Comparison of ENCODE assay signal across 10 cellular contexts in genomic region chr4:128776794-128777216, GRCh38. TPM values are rescaled to one million over a fixed set of nuclear protein-coding genes. Genes with fewer than 3 reads are reported as not detected.
A peak's percentile ranks its signal among the peaks of the same experiment; 100 is the strongest.
DNase-seq lines count a peak whose midpoint lies in the region; ATAC-seq, FAIRE-seq and TF ChIP-seq lines count a peak whose summit lies in the region.
"Had no signal": no experiment of that assay in that cellular context is flagged by ENCODE, and none has a peak within 500 bp of the region (broad histone marks: within the 10 kb centered on the region; RNA-seq: fewer than 3 reads in every experiment).

No MANE protein-coding gene starts in this region.

- peak; percentile 38 for DNase-seq in D341Med (ENCODE audit: low spot score)
- peak; percentile 93 for DNase-seq in MG63
- DNase-seq in body of pancreas: peak; percentile 22 to 65 (median 44)
- DNase-seq in activated CD4-positive, alpha-beta memory T cell treated with anti-CD3 and anti-CD28 coated beads, Interleukin-2, amount 10 ng/mL, durations not matched to agents 7 days and 5 days: no peak
- no peak for DNase-seq in frontal cortex (ENCODE audit: low spot score in 2 of 2)
- no peak for DNase-seq in stimulated activated naive B cell treated with anti-CD40 and anti-IgM and Interleukin-4, amounts not matched to agents 10 μg/mL and 1 μg/mL and 100 μg/mL, for 72 hours
- DNase-seq: endodermal cell had no signal

- TF ChIP-seq POLR2A in body of pancreas (IDR thresholded peaks at IDR 0.05): no peak

- 50 to 62% methylated on average over 3 of the region's 3 CpGs for WGBS in body of pancreas, 2 donors
- WGBS in mesodermal cell (ENCODE audit: insufficient coverage in 2 of 2), 2 experiments: 62 to 68% methylated on average over 2 to 3 of the region's 3 CpGs

- H3K9me3 ChIP-seq in MG63 (no peaks in the 10 kb centered on the region), body of pancreas (no peaks in the 10 kb centered on the region), mesodermal cell (ENCODE audit: control insufficient read depth, low read length) (peaks cover 5% of the 10 kb centered on the region)

- intact Hi-C loops in body of pancreas (cut with DNase I): no loop called here

- H3K27me3 Mint-ChIP-seq in activated CD4-positive, alpha-beta memory T cell treated with anti-CD3 and anti-CD28 coated beads, Interleukin-2, amount 10 ng/mL, durations not matched to agents 7 days and 5 days: peaks cover 6% of the 10 kb centered on the region
- peaks cover 9 to 13% of the 10 kb centered on the region in 2 donors for H3K27me3 Mint-ChIP-seq in stimulated activated naive B cell treated with anti-CD40 and anti-IgM and Interleukin-4, amounts not matched to agents 10 μg/mL and 1 μg/mL and 100 μg/mL, for 72 hours

- ATAC-seq in body of pancreas (no peak), HG03175 (IDR thresholded peaks at IDR 0.05; ENCODE audit: unreplicated experiment) (no peak)
- no peak for ATAC-seq in stimulated activated naive B cell treated with anti-CD40 and anti-IgM and Interleukin-4, amounts not matched to agents 10 μg/mL and 1 μg/mL and 100 μg/mL, for 72 hours (replicated peaks)

- no peaks in the 10 kb centered on the region for H3K4me1 ChIP-seq in body of pancreas
- H3K4me1 ChIP-seq in mesodermal cell (ENCODE audit: control insufficient read depth, insufficient read depth, low read length, poor library complexity, severe bottlenecking): peaks cover 8% of the 10 kb centered on the region

- H3K4me3 ChIP-seq in MG63 (no peak overlapping the region), body of pancreas (no peak overlapping the region), mesodermal cell (ENCODE audit: extremely low read depth, insufficient read depth, low read length, poor library complexity, severe bottlenecking) (no peak overlapping the region)

- H3K4me1 Mint-ChIP-seq in activated CD4-positive, alpha-beta memory T cell treated with anti-CD3 and anti-CD28 coated beads, Interleukin-2, amount 10 ng/mL, durations not matched to agents 7 days and 5 days: no peaks in the 10 kb centered on the region
- no peaks in the 10 kb centered on the region for H3K4me1 Mint-ChIP-seq in stimulated activated naive B cell treated with anti-CD40 and anti-IgM and Interleukin-4, amounts not matched to agents 10 μg/mL and 1 μg/mL and 100 μg/mL, for 72 hours

- no peak for FAIRE-seq in frontal cortex (lab: Jason Lieb, UNC)

- CTCF ChIA-PET in activated CD4-positive, alpha-beta memory T cell treated with anti-CD3 and anti-CD28 coated beads, Interleukin-2, amount 10 ng/mL, durations not matched to agents 7 days and 5 days (lab: Charles Lee): no interaction called here

- no peaks in the 10 kb centered on the region for H3K9me3 Mint-ChIP-seq in activated CD4-positive, alpha-beta memory T cell treated with anti-CD3 and anti-CD28 coated beads, Interleukin-2, amount 10 ng/mL, durations not matched to agents 7 days and 5 days
- no peaks in the 10 kb centered on the region for H3K9me3 Mint-ChIP-seq in stimulated activated naive B cell treated with anti-CD40 and anti-IgM and Interleukin-4, amounts not matched to agents 10 μg/mL and 1 μg/mL and 100 μg/mL, for 72 hours
- H3K9me3 Mint-ChIP-seq: endodermal cell had no signal

- H3K4me3 Mint-ChIP-seq in activated CD4-positive, alpha-beta memory T cell treated with anti-CD3 and anti-CD28 coated beads, Interleukin-2, amount 10 ng/mL, durations not matched to agents 7 days and 5 days: no peak overlapping the region
- no peak overlapping the region for H3K4me3 Mint-ChIP-seq in stimulated activated naive B cell treated with anti-CD40 and anti-IgM and Interleukin-4, amounts not matched to agents 10 μg/mL and 1 μg/mL and 100 μg/mL, for 72 hours
- H3K4me3 Mint-ChIP-seq: endodermal cell had no signal

- H3K36me3 ChIP-seq in MG63 (no peaks in the 10 kb centered on the region), body of pancreas (replicated peaks in 1 of 2; ENCODE audit: insufficient read depth in 1 of 2, low read depth in 2 of 2) (no peaks in the 10 kb centered on the region), mesodermal cell (ENCODE audit: control insufficient read depth, insufficient read depth, low read length) (no peaks in the 10 kb centered on the region)

- H3K27me3 ChIP-seq in MG63 (no peaks in the 10 kb centered on the region), body of pancreas (no peaks in the 10 kb centered on the region)

- POLR2A ChIA-PET in activated CD4-positive, alpha-beta memory T cell treated with anti-CD3 and anti-CD28 coated beads, Interleukin-2, amount 10 ng/mL, durations not matched to agents 7 days and 5 days (lab: Charles Lee): interaction anchor here (0.9 kb wide), 1 partner anchor 35 kb away, joined by 4 read pairs; no protein-coding TSS in a partner anchor

- no peak overlapping the region for H3K27ac Mint-ChIP-seq in activated CD4-positive, alpha-beta memory T cell treated with anti-CD3 and anti-CD28 coated beads, Interleukin-2, amount 10 ng/mL, durations not matched to agents 7 days and 5 days
- H3K27ac Mint-ChIP-seq in stimulated activated naive B cell treated with anti-CD40 and anti-IgM and Interleukin-4, amounts not matched to agents 10 μg/mL and 1 μg/mL and 100 μg/mL, for 72 hours: no peak overlapping the region
- H3K27ac Mint-ChIP-seq: endodermal cell had no signal

- no peaks in the 10 kb centered on the region for H3K36me3 Mint-ChIP-seq in activated CD4-positive, alpha-beta memory T cell treated with anti-CD3 and anti-CD28 coated beads, Interleukin-2, amount 10 ng/mL, durations not matched to agents 7 days and 5 days (ENCODE audit: low read depth)
- no peaks in the 10 kb centered on the region for H3K36me3 Mint-ChIP-seq in stimulated activated naive B cell treated with anti-CD40 and anti-IgM and Interleukin-4, amounts not matched to agents 10 μg/mL and 1 μg/mL and 100 μg/mL, for 72 hours

- no peak for TF ChIP-seq CTCF in body of pancreas (IDR thresholded peaks at IDR 0.05)

- no peak overlapping the region for H3K27ac ChIP-seq in body of pancreas
- peak overlapping the region; percentile 43 for H3K27ac ChIP-seq in mesodermal cell (ENCODE audit: low read depth, low read length, severe bottlenecking)
- H3K27ac ChIP-seq: VCaP had no signal

RNA-seq across cellular contexts. Expression of gene JADE1, which starts 32.7 kb away (rescaled TPM):
- 15.5 and 16.4 TPM in 2 replicates for total RNA-seq in MG63 (2014; rRNA removed; shearing (Covaris generic); ENCODE audit: low replicate concordance)
- total RNA-seq in body of pancreas: 10 to 100 TPM; 44.4 to 50.4 TPM
- 21.6 TPM for polyA plus RNA-seq in mesodermal cell (2013, experiment 1 of 2)
- 22.9 TPM for polyA plus RNA-seq in mesodermal cell (2013, experiment 2 of 2)
- 10 to 100 TPM; 29.6 to 32.7 TPM for total RNA-seq in activated CD4-positive, alpha-beta memory T cell treated with anti-CD3 and anti-CD28 coated beads, Interleukin-2, amount 10 ng/mL, durations not matched to agents 7 days and 5 days
- 28.5 TPM for total RNA-seq in frontal cortex

Comparison
In these comparisons a context has a peak if more than half of its experiments do, and no peak if none do; other contexts are left out.
1. DNase-seq: peak in D341Med (single experiment), MG63 (single experiment) and body of pancreas (4 of 4); none in activated CD4-positive, alpha-beta memory T cell treated with anti-CD3 and anti-CD28 coated beads, Interleukin-2, amount 10 ng/mL, durations not matched to agents 7 days and 5 days (single experiment), frontal cortex (0 of 2) and stimulated activated naive B cell treated with anti-CD40 and anti-IgM and Interleukin-4, amounts not matched to agents 10 μg/mL and 1 μg/mL and 100 μg/mL, for 72 hours (single experiment).